30 cellular contexts compared by ENCODE assay signal in genomic region chr10:70490142-70490541, GRCh38. TPM values are rescaled to one million over a fixed set of nuclear protein-coding genes. Genes with fewer than 3 reads are reported as not detected.
"Had no signal": no experiment of that assay in that cellular context is flagged by ENCODE, and none has a peak within 500 bp of the region (broad histone marks: within the 10 kb centered on the region; RNA-seq: fewer than 3 reads in every experiment).

No MANE protein-coding gene starts in this region.

- H3K27ac ChIP-seq: body of pancreas, cardiac muscle cell, hepatocyte, left lung, neural progenitor cell had no signal

- FAIRE-seq: endothelial cell of umbilical vein had no signal

- H3K9me3 Mint-ChIP-seq: activated CD4-positive, alpha-beta T cell treated with anti-CD3 and anti-CD28 coated beads, Interleukin-2, amount 10 ng/mL, durations not matched to agents 7 days and 5 days; activated CD8-positive, alpha-beta T cell treated with anti-CD3 and anti-CD28 coated beads for 36 hours; activated T-helper 1 cell treated with anti-CD3 and anti-CD28 coated beads, Interleukin-12 subunit alpha, Interleukin-12 subunit beta, Interleukin-2, Interleukin-4 antibody, amounts not matched to agents 30 ng/mL and 10 ng/mL and 1 ng/mL, durations not matched to agents 14 hours and 24 hours and 36 hours; naive thymus-derived CD8-positive, alpha-beta T cell; neural progenitor cell had no signal

- H3K4me2 ChIP-seq: hepatocyte, neural progenitor cell, smooth muscle cell had no signal

- DNase-seq: activated CD4-positive, alpha-beta T cell treated with anti-CD3 and anti-CD28 coated beads, Interleukin-2, amount 10 ng/mL, durations not matched to agents 7 days and 5 days; activated CD4-positive, CD25-positive, alpha-beta regulatory T cell treated with anti-CD3 and anti-CD28 coated beads, Interleukin-2, amount 50 U/mL, for 72 hours; activated CD8-positive, alpha-beta memory T cell treated with anti-CD3 and anti-CD28 coated beads, Interleukin-2, amount 10 ng/mL, durations not matched to agents 7 days and 5 days; activated CD8-positive, alpha-beta T cell treated with anti-CD3 and anti-CD28 coated beads for 36 hours; activated gamma-delta T cell; activated naive CD4-positive, alpha-beta T cell treated with anti-CD3 and anti-CD28 coated beads, Interleukin-2, amount 50 U/mL, for 16 hours; anterior cingulate cortex; body of pancreas; foreskin melanocyte; glutamatergic neuron; kidney glomerular epithelial cell; left lung; posterior cingulate gyrus; stimulated activated CD4-positive, alpha-beta T cell treated with anti-CD3 and anti-CD28 coated beads, Interleukin-4, amount 100 ng/mL, for 1 hour; stimulated activated naive CD4-positive, alpha-beta T cell treated with Interleukin-2 at 50 U/mL for 16 hours; T-helper 17 cell; upper lobe of left lung had no signal

- H3K27me3 ChIP-seq: body of pancreas, cardiac muscle cell, hepatocyte, left lung, neural progenitor cell, upper lobe of left lung had no signal

- H3K9me3 ChIP-seq: body of pancreas, left lung, upper lobe of left lung had no signal

- H3K4me1 ChIP-seq: body of pancreas had no signal

- H3K36me3 Mint-ChIP-seq: activated CD8-positive, alpha-beta memory T cell treated with anti-CD3 and anti-CD28 coated beads, Interleukin-2, amount 10 ng/mL, durations not matched to agents 7 days and 5 days; naive thymus-derived CD8-positive, alpha-beta T cell had no signal

- H3K79me2 ChIP-seq: hepatocyte had no signal

- H3K27ac Mint-ChIP-seq: activated CD8-positive, alpha-beta memory T cell treated with anti-CD3 and anti-CD28 coated beads, Interleukin-2, amount 10 ng/mL, durations not matched to agents 7 days and 5 days; activated CD8-positive, alpha-beta T cell treated with anti-CD3 and anti-CD28 coated beads for 36 hours; activated T-helper 1 cell treated with anti-CD3 and anti-CD28 coated beads, Interleukin-12 subunit alpha, Interleukin-12 subunit beta, Interleukin-2, Interleukin-4 antibody, amounts not matched to agents 30 ng/mL and 10 ng/mL and 1 ng/mL, durations not matched to agents 14 hours and 24 hours and 36 hours; neural progenitor cell; T-helper 17 cell had no signal

- H3K9ac ChIP-seq: neural progenitor cell had no signal

- H3K4me3 ChIP-seq: body of pancreas, cardiac muscle cell, hepatocyte, left lung, lung, neural progenitor cell, smooth muscle cell, upper lobe of left lung had no signal

- H2AFZ ChIP-seq: hepatocyte, neural progenitor cell had no signal

- H3K4me3 Mint-ChIP-seq: activated CD4-positive, alpha-beta T cell treated with anti-CD3 and anti-CD28 coated beads, Interleukin-2, amount 10 ng/mL, durations not matched to agents 7 days and 5 days; activated CD8-positive, alpha-beta memory T cell treated with anti-CD3 and anti-CD28 coated beads, Interleukin-2, amount 10 ng/mL, durations not matched to agents 7 days and 5 days; activated CD8-positive, alpha-beta T cell treated with anti-CD3 and anti-CD28 coated beads for 36 hours; activated T-helper 1 cell treated with anti-CD3 and anti-CD28 coated beads, Interleukin-12 subunit alpha, Interleukin-12 subunit beta, Interleukin-2, Interleukin-4 antibody, amounts not matched to agents 30 ng/mL and 10 ng/mL and 1 ng/mL, durations not matched to agents 14 hours and 24 hours and 36 hours; naive thymus-derived CD8-positive, alpha-beta T cell; neural progenitor cell; T-helper 17 cell had no signal

- ATAC-seq: activated CD8-positive, alpha-beta memory T cell treated with anti-CD3 and anti-CD28 coated beads, Interleukin-2, amount 10 ng/mL, durations not matched to agents 7 days and 5 days; activated CD8-positive, alpha-beta T cell treated with anti-CD3 and anti-CD28 coated beads for 36 hours; body of pancreas; esophagus mucosa; left lung; naive thymus-derived CD8-positive, alpha-beta T cell; sciatic nerve; T-helper 17 cell had no signal

- H3K36me3 ChIP-seq: cardiac muscle cell, left lung, neural progenitor cell had no signal

RNA-seq across cellular contexts. Expression of gene PALD1, which starts 11.6 kb away (rescaled TPM):
- total RNA-seq: naive thymus-derived CD8-positive, alpha-beta T cell had no signal

RNA-seq across cellular contexts. Expression of gene NODAL, which starts 48.7 kb away (rescaled TPM):
- total RNA-seq: activated CD4-positive, alpha-beta T cell treated with anti-CD3 and anti-CD28 coated beads, Interleukin-2, amount 10 ng/mL, durations not matched to agents 7 days and 5 days; activated CD8-positive, alpha-beta memory T cell treated with anti-CD3 and anti-CD28 coated beads, Interleukin-2, amount 10 ng/mL, durations not matched to agents 7 days and 5 days; activated CD8-positive, alpha-beta T cell treated with anti-CD3 and anti-CD28 coated beads for 36 hours; activated T-helper 1 cell treated with anti-CD3 and anti-CD28 coated beads, Interleukin-12 subunit alpha, Interleukin-12 subunit beta, Interleukin-2, Interleukin-4 antibody, amounts not matched to agents 30 ng/mL and 10 ng/mL and 1 ng/mL, durations not matched to agents 14 hours and 24 hours and 36 hours; body of pancreas; endothelial cell of umbilical vein; hepatocyte; left lung; lung; naive thymus-derived CD8-positive, alpha-beta T cell; omental fat pad; renal cortical epithelial cell; sciatic nerve; smooth muscle cell; subcutaneous adipose tissue; T-helper 17 cell; upper lobe of left lung had no signal
- polyA plus RNA-seq: endothelial cell of umbilical vein; hepatocyte; lung; naive thymus-derived CD8-positive, alpha-beta T cell had no signal
